ENCODE assay signal across 11 cellular contexts in the genomic region with DNA sequence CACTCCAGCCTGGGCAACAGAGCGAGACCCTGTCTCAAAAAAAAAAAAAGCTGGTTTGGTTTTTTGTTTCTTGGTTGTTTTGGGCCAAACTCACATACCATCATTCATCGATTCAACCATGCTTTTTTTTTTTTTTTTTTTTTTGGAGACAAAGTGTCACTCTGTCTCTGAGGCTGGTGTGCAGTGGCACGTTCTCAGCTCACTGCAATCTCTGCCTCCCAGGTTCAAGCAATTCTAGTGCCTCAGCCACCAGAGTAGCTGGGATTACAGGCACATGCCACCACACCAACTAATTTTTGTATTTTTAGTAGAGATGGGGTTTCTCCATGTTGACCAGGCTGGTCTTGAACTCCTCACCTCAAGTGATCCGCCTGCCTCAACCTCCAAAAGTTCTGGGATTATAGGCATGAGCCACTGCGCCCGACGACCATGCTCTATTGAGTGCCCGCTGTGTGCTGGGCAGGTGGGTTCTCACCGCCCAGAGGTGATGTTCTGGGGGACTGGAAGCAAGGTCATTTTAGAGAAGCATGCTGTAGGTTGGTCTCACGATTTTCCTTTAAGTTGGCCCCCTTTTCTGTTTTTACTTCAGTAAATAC. TPM values are rescaled to one million over a fixed set of nuclear protein-coding genes. Genes with fewer than 3 reads are reported as not detected.
DNase-seq lines count a peak whose midpoint lies in the region; ATAC-seq, FAIRE-seq and TF ChIP-seq lines count a peak whose summit lies in the region.
"Had no signal": no experiment of that assay in that cellular context is flagged by ENCODE, and none has a peak within 500 bp of the region (broad histone marks: within the 10 kb centered on the region; RNA-seq: fewer than 3 reads in every experiment).

No MANE protein-coding gene starts in this region.

- H3K4me1 ChIP-seq in left ventricle myocardium inferior (peaks cover 48% of the 10 kb centered on the region), GM12878 (ENCODE audit: control insufficient read depth, insufficient read depth, low read length) (peaks cover 40% of the 10 kb centered on the region), uterus (peaks cover 0 to 15% of the 10 kb centered on the region in 2 donors)

- FAIRE-seq in GM12878 (lab: Jason Lieb, UNC): peak; percentile 38
- FAIRE-seq: endothelial cell of umbilical vein, kidney had no signal

- H3K36me3 Mint-ChIP-seq in neural crest cell (ENCODE audit: low read depth): no peaks in the 10 kb centered on the region

- no peaks in the 10 kb centered on the region for H3K9me3 Mint-ChIP-seq in neural crest cell

- no TSS peak for BruUV-seq in GM12878 (replicated peaks; lab: Mats Ljungman, UMichigan)

- ATAC-seq in Right ventricle myocardium superior (ENCODE audit: poor library complexity): no peak
- ATAC-seq in GM12878: no peak
- ATAC-seq in GM21786 (IDR thresholded peaks at IDR 0.05; ENCODE audit: unreplicated experiment): no peak

- H3K27ac Mint-ChIP-seq in neural crest cell (ENCODE audit: unreplicated experiment): no peak overlapping the region

- TF ChIP-seq CTCF in left ventricle myocardium inferior (IDR thresholded peaks at IDR 0.05; ENCODE audit: borderline replicate concordance): no peak
- no peak for TF ChIP-seq CTCF in GM12878 (IDR thresholded peaks at IDR 0.05 in 2 of 3, conservative IDR thresholded peaks at IDR 0.05 in 1 of 3; ENCODE audit: control insufficient read depth in 2 of 3, extremely low read depth in 1 of 3, insufficient read depth in 1 of 3, low read depth in 3 of 3, low read length in 3 of 3)
- TF ChIP-seq CTCF in neural crest cell (conservative IDR thresholded peaks at IDR 0.05): no peak
- no peak for TF ChIP-seq CTCF in uterus (IDR thresholded peaks at IDR 0.05)

- H3K27me3 ChIP-seq in left ventricle myocardium inferior (ENCODE audit: low read depth) (no peaks in the 10 kb centered on the region), GM12878 (replicated peaks in 1 of 2; ENCODE audit: control insufficient read depth in 2 of 2, insufficient read depth in 2 of 2, low read length in 1 of 2) (no peaks in the 10 kb centered on the region), uterus (no peaks in the 10 kb centered on the region)

- POLR2A ChIA-PET in GM12878 (lab: Charles Lee): interaction anchor here (0.5 to 5.8 kb wide), 11 partner anchors 9 to 557 kb away, joined by 3 to 172 read pairs (median 7); a partner anchor contains a TSS

- in situ Hi-C loops in GM12878 (cut with MboI): no loop called here

- DNase-seq in left ventricle myocardium inferior (no peak), Right ventricle myocardium superior (no peak), GM12878 (ENCODE audit: low read depth, low spot score) (no peak), neural crest cell (ENCODE audit: low read depth, low spot score) (no peak), uterus (no peak), kidney glomerular epithelial cell (lab: John Stamatoyannopoulos, UW) (no peak), AG20443 (ENCODE audit: low spot score) (no peak)
- DNase-seq: NCI-H446 treated with DMSO at 0.1 percent for 48 hours had no signal

- CTCF ChIA-PET in GM12878 (lab: Yijun Ruan, JAX): interaction anchor here (0.5 to 4.5 kb wide), 4 partner anchors 9 to 94 kb away, joined by 3 to 81 read pairs (median 6); a partner anchor contains a TSS

- RAD21 ChIA-PET in GM12878 (lab: Charles Lee; ENCODE audit: unreplicated experiment): interaction anchor here (0.7 to 5.8 kb wide), 5 partner anchors 9 to 361 kb away, joined by 4 to 136 read pairs (median 4); a partner anchor contains a TSS

- SMC1A ChIA-PET in GM12878 (lab: Charles Lee; ENCODE audit: uncharacterized antibody, unreplicated experiment): interaction anchor here (0.6 to 1.1 kb wide), 2 partner anchors 10 to 15 kb away, joined by 3 to 5 read pairs; no protein-coding TSS in a partner anchor

- no peaks in the 10 kb centered on the region for H3K36me3 ChIP-seq in left ventricle myocardium inferior
- no peaks in the 10 kb centered on the region for H3K36me3 ChIP-seq in GM12878 (ENCODE audit: control insufficient read depth in 2 of 2, insufficient read depth in 2 of 2, low read length in 1 of 2)
- no peaks in the 10 kb centered on the region for H3K36me3 ChIP-seq in uterus

- H3K27ac ChIP-seq in left ventricle myocardium inferior (replicated peaks) (peak overlapping the region; percentile 98), GM12878 (ENCODE audit: control insufficient read depth, insufficient read depth) (peak overlapping the region; percentile 96), uterus (peak overlapping the region; percentile 95 to 99)

- WGBS in GM12878 (ENCODE audit: insufficient coverage, insufficient replicate concordance, low lambda C conversion rate, missing lambda C conversion rate): 66% methylated on average over 9 of the region's 10 CpGs

- H3K27me3 Mint-ChIP-seq in neural crest cell (ENCODE audit: low read depth): peaks cover 3% of the 10 kb centered on the region

- peaks cover 5% of the 10 kb centered on the region for H3K79me2 ChIP-seq in GM12878 (ENCODE audit: control insufficient read depth, insufficient read depth, low read length)

- H3K4me3 Mint-ChIP-seq in neural crest cell: peak overlapping the region; percentile 74

- no peak for TF ChIP-seq POLR2A in GM12878 (IDR thresholded peaks at IDR 0.05; ENCODE audit: low read depth, low read length)
- no peak for TF ChIP-seq POLR2A in uterus (IDR thresholded peaks at IDR 0.05)

- TF ChIP-seq RAD21 in GM12878 (IDR thresholded peaks at IDR 0.05; ENCODE audit: insufficient read depth, low read depth, low read length): no peak

- no peak for TF ChIP-seq EP300 in GM12878 (IDR thresholded peaks at IDR 0.05; ENCODE audit: borderline replicate concordance in 1 of 2, control insufficient read depth in 1 of 2, low read depth in 2 of 2, low read length in 2 of 2)

- peak overlapping the region; percentile 10; the same call in 1 of the 2 replicates for H2AFZ ChIP-seq in GM12878 (ENCODE audit: control insufficient read depth, low read depth, low read length)

- H4K20me1 ChIP-seq in GM12878 (ENCODE audit: control insufficient read depth, insufficient read depth): no peaks in the 10 kb centered on the region

- H3K4me3 ChIP-seq in left ventricle myocardium inferior: no peak overlapping the region
- no peak overlapping the region for H3K4me3 ChIP-seq in GM12878
- H3K4me3 ChIP-seq in uterus: no peak overlapping the region

- peak overlapping the region; percentile 71 for H3K4me2 ChIP-seq in GM12878 (ENCODE audit: control insufficient read depth, insufficient read depth)

- H3K9me3 ChIP-seq in left ventricle myocardium inferior (replicated peaks) (no peaks in the 10 kb centered on the region), GM12878 (replicated peaks; ENCODE audit: control insufficient read depth, insufficient read depth, low read length) (no peaks in the 10 kb centered on the region), uterus (no peaks in the 10 kb centered on the region)

- no peak overlapping the region for H3K9ac ChIP-seq in GM12878 (ENCODE audit: control insufficient read depth, insufficient read depth, low read length)

- H3K4me1 Mint-ChIP-seq in neural crest cell: peaks cover 39% of the 10 kb centered on the region

- intact Hi-C loops in left ventricle myocardium inferior (cut with micrococcal nuclease) (no loop called here), Right ventricle myocardium superior (cut with DNase I) (no loop called here), GM12878 (cut with micrococcal nuclease; ENCODE audit: unreplicated experiment) (loop anchor here (1.0 kb wide), 2 partner anchors 7 to 15 kb away; no protein-coding TSS in a partner anchor), uterus (cut with DNase I; ENCODE audit: low total_unique reads) (no loop called here)

RNA-seq across cellular contexts. Expression of a gene that starts 8.1 kb away (rescaled TPM):
- total RNA-seq in left ventricle myocardium inferior (107 TPM), Right ventricle myocardium superior (107 TPM), GM12878 (2014; rRNA removed) (91.3 and 116 TPM in 2 replicates), GM12878 (2014; rRNA removed; fragmentation: Illumina TruSeq; extraction: Trizol) (16.9 and 19.1 TPM in 2 replicates), GM12878 (2021) (164 and 176 TPM in 2 replicates), neural crest cell (73.6 and 85.1 TPM in 2 replicates), uterus (100 to 1,000 TPM; 152 to 386 (median 290) TPM)
- 50.9 and 51.1 TPM in 2 replicates for total RNA-seq in GM12878 (2013; cell fraction: nucleolus; rRNA removed)
- 5.4 TPM for polyA plus RNA-seq in GM12878 (2011; ENCODE audit: low read depth)
- polyA plus RNA-seq in GM12878 (2011; rRNA removed) (9.2 and 18.6 TPM in 2 replicates), GM12878 (2014; fragmentation: Illumina TruSeq; extraction: Trizol) (20.3 and 26.8 TPM in 2 replicates), GM12878 (2014; fragmentation: Nextera tagmentation; extraction: Ambion mirVana) (10 to 100 TPM; 11.2 to 16.0 TPM), GM12878 (2014; rRNA removed) (148 and 166 TPM in 2 replicates), GM12878 (2016; fragmentation: Nextera tagmentation; extraction: Ambion mirVana) (1 to 10 TPM; 7.4 to 9.1 TPM)
- 36.2 and 90.3 TPM in 2 replicates for polyA plus RNA-seq in GM12878 (2011; cell fraction: cytosol; rRNA removed)
- 64.3 and 75.7 TPM in 2 replicates for polyA plus RNA-seq in GM12878 (2011; cell fraction: nucleus; rRNA removed)
- polyA plus RNA-seq in GM12878 (2012): 68.6 and 81.1 TPM in 2 replicates
- 22.5 and 61.2 TPM in 2 replicates for polyA minus RNA-seq in GM12878 (2011; rRNA and poly(A)+ RNA removed)
- 55.2 and 60.1 TPM in 2 replicates for polyA minus RNA-seq in GM12878 (2011; cell fraction: cytosol; rRNA and poly(A)+ RNA removed)
- polyA minus RNA-seq in GM12878 (2011; cell fraction: nucleus; rRNA and poly(A)+ RNA removed): 70.8 and 116 TPM in 2 replicates

RNA-seq across cellular contexts. Expression of a gene that starts 15.3 kb away (rescaled TPM):
- total RNA-seq in left ventricle myocardium inferior (0.49 TPM), Right ventricle myocardium superior (0.35 TPM), GM12878 (2014; rRNA removed) (0.23 and 0.27 TPM in 2 replicates), GM12878 (2014; rRNA removed; fragmentation: Illumina TruSeq; extraction: Trizol) (0.27 and 0.28 TPM in 2 replicates), GM12878 (2021) (0.54 and 0.64 TPM in 2 replicates), neural crest cell (2.2 and 2.5 TPM in 2 replicates), uterus (10 to 100 TPM in 1 of 4 donors, 1 to 10 TPM in 3; 1.0 to 41.1 (median 3.0) TPM)
- total RNA-seq in GM12878 (2013; cell fraction: nucleolus; rRNA removed): 0.27 and 0.29 TPM in 2 replicates
- 0.73 TPM for polyA plus RNA-seq in GM12878 (2011; ENCODE audit: low read depth)
- polyA plus RNA-seq in GM12878 (2011; rRNA removed) (0.01 TPM in 1 of 2 replicates, not detected in the other), GM12878 (2014; fragmentation: Illumina TruSeq; extraction: Trizol) (0.08 and 0.19 TPM in 2 replicates), GM12878 (2014; fragmentation: Nextera tagmentation; extraction: Ambion mirVana) (not detected), GM12878 (2014; rRNA removed) (0.45 and 0.72 TPM in 2 replicates), GM12878 (2016; fragmentation: Nextera tagmentation; extraction: Ambion mirVana) (under 1 TPM in 1 of 2 experiments, not detected in 1; 0.07 TPM)
- polyA plus RNA-seq in GM12878 (2011; cell fraction: cytosol; rRNA removed): under 0.01 and 0.02 TPM in 2 replicates
- 0.19 and 0.22 TPM in 2 replicates for polyA plus RNA-seq in GM12878 (2011; cell fraction: nucleus; rRNA removed)
- polyA plus RNA-seq in GM12878 (2012): 0.67 and 0.68 TPM in 2 replicates
- polyA minus RNA-seq in GM12878 (2011; rRNA and poly(A)+ RNA removed): 0.05 and 0.07 TPM in 2 replicates
- not detected in 2 replicates for polyA minus RNA-seq in GM12878 (2011; cell fraction: cytosol; rRNA and poly(A)+ RNA removed)
- 0.12 and 0.38 TPM in 2 replicates for polyA minus RNA-seq in GM12878 (2011; cell fraction: nucleus; rRNA and poly(A)+ RNA removed)

RNA-seq across cellular contexts. Expression of a gene that starts 33.3 kb away (rescaled TPM):
- total RNA-seq in left ventricle myocardium inferior (94.8 TPM), Right ventricle myocardium superior (103 TPM), GM12878 (2014; rRNA removed) (430 and 457 TPM in 2 replicates), GM12878 (2014; rRNA removed; fragmentation: Illumina TruSeq; extraction: Trizol) (163 and 186 TPM in 2 replicates), GM12878 (2021) (248 and 251 TPM in 2 replicates), neural crest cell (283 and 292 TPM in 2 replicates), uterus (100 to 1,000 TPM in 1 of 4 donors, 10 to 100 TPM in 2, 1 to 10 TPM in 1; 8.8 to 120 (median 64.2) TPM)
- 19.7 and 29.3 TPM in 2 replicates for total RNA-seq in GM12878 (2013; cell fraction: nucleolus; rRNA removed)
- 28.1 TPM for polyA plus RNA-seq in GM12878 (2011; ENCODE audit: low read depth)
- polyA plus RNA-seq in GM12878 (2011; rRNA removed) (95.6 and 140 TPM in 2 replicates), GM12878 (2014; fragmentation: Illumina TruSeq; extraction: Trizol) (59.2 and 86.6 TPM in 2 replicates), GM12878 (2014; fragmentation: Nextera tagmentation; extraction: Ambion mirVana) (10 to 100 TPM; 12.6 to 38.2 TPM), GM12878 (2014; rRNA removed) (439 and 477 TPM in 2 replicates), GM12878 (2016; fragmentation: Nextera tagmentation; extraction: Ambion mirVana) (100 to 1,000 TPM; 628 to 652 TPM)
- 186 and 318 TPM in 2 replicates for polyA plus RNA-seq in GM12878 (2011; cell fraction: cytosol; rRNA removed)
- 124 and 152 TPM in 2 replicates for polyA plus RNA-seq in GM12878 (2011; cell fraction: nucleus; rRNA removed)
- polyA plus RNA-seq in GM12878 (2012): 117 and 128 TPM in 2 replicates
- polyA minus RNA-seq in GM12878 (2011; rRNA and poly(A)+ RNA removed): 21.9 and 42.9 TPM in 2 replicates
- 25.9 and 27.1 TPM in 2 replicates for polyA minus RNA-seq in GM12878 (2011; cell fraction: cytosol; rRNA and poly(A)+ RNA removed)
- polyA minus RNA-seq in GM12878 (2011; cell fraction: nucleus; rRNA and poly(A)+ RNA removed): 19.8 and 31.0 TPM in 2 replicates

RNA-seq across cellular contexts. Expression of a gene that starts 50.8 kb away (rescaled TPM):
- total RNA-seq in left ventricle myocardium inferior: 38.8 TPM
- 33.6 TPM for total RNA-seq in Right ventricle myocardium superior
- 50.5 and 53.8 TPM in 2 replicates for total RNA-seq in GM12878 (2013; cell fraction: nucleolus; rRNA removed)
- 14.6 and 15.5 TPM in 2 replicates for total RNA-seq in GM12878 (2014; rRNA removed)
- 22.8 and 25.1 TPM in 2 replicates for total RNA-seq in GM12878 (2014; rRNA removed; fragmentation: Illumina TruSeq; extraction: Trizol)
- 37.9 and 39.4 TPM in 2 replicates for total RNA-seq in GM12878 (2021)
- polyA plus RNA-seq in GM12878 (2011; ENCODE audit: low read depth): 15.9 TPM
- 21.4 and 33.7 TPM in 2 replicates for polyA plus RNA-seq in GM12878 (2011; rRNA removed)
- 31.7 and 40.5 TPM in 2 replicates for polyA plus RNA-seq in GM12878 (2011; cell fraction: cytosol; rRNA removed)
- polyA plus RNA-seq in GM12878 (2011; cell fraction: nucleus; rRNA removed): 39.9 and 44.3 TPM in 2 replicates
- polyA plus RNA-seq in GM12878 (2012): 21.5 and 32.3 TPM in 2 replicates
- polyA plus RNA-seq in GM12878 (2014; fragmentation: Illumina TruSeq; extraction: Trizol): 11.3 and 14.4 TPM in 2 replicates
- 10 to 100 TPM; 13.8 to 13.9 TPM for polyA plus RNA-seq in GM12878 (2014; fragmentation: Nextera tagmentation; extraction: Ambion mirVana)
- polyA plus RNA-seq in GM12878 (2014; rRNA removed): 18.2 and 20.7 TPM in 2 replicates
- 10 to 100 TPM; 15.9 to 20.5 TPM for polyA plus RNA-seq in GM12878 (2016; fragmentation: Nextera tagmentation; extraction: Ambion mirVana)
- polyA minus RNA-seq in GM12878 (2011; rRNA and poly(A)+ RNA removed): 61.1 and 73.8 TPM in 2 replicates
- 14.3 and 17.2 TPM in 2 replicates for polyA minus RNA-seq in GM12878 (2011; cell fraction: cytosol; rRNA and poly(A)+ RNA removed)
- polyA minus RNA-seq in GM12878 (2011; cell fraction: nucleus; rRNA and poly(A)+ RNA removed): 14.3 and 22.0 TPM in 2 replicates
- total RNA-seq in neural crest cell: 5.2 and 8.3 TPM in 2 replicates
- total RNA-seq in uterus: 10 to 100 TPM; 21.2 to 67.9 (median 38.1) TPM
